ENCODE assay signal across 8 cellular contexts in the genomic region with DNA sequence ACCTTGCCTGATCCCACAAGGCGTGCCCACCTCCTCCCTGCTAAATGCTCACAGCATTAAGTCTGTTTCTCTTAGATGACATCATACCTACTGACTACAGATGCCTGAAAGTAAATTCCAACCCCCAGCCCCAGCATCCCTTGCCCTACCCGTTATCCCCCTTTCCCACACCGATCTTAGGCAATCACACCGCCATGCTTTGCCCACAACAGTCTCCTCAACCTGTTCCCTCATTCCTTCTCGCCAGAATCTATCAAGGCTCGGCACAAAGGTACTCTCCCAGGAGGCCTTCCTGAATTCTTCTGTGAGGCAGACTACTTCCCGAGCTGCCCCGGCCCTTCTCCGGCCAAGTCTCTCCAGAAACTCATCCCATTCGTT. TPM values are rescaled to one million over a fixed set of nuclear protein-coding genes. Genes with fewer than 3 reads are reported as not detected.
A peak's percentile ranks its signal among the peaks of the same experiment; 100 is the strongest.
DNase-seq lines count a peak whose midpoint lies in the region; ATAC-seq and TF ChIP-seq lines count a peak whose summit lies in the region.

No MANE protein-coding gene starts in this region.

- no peak for TF ChIP-seq CTCF in dorsolateral prefrontal cortex (IDR thresholded peaks at IDR 0.05 in 54 of 56, conservative IDR thresholded peaks at IDR 0.05 in 2 of 56; ENCODE audit: low read depth in 1 of 56, partially characterized antibody in 56 of 56)

- H3K27me3 ChIP-seq in dorsolateral prefrontal cortex = no peaks in the 10 kb centered on the region

- ATAC-seq in naive B cell (ENCODE audit: low read depth in 2 of 2) = no peak

- H3K4me1 Mint-ChIP-seq in naive B cell = peaks cover 36 to 41% (median 38%) of the 10 kb centered on the region in 3 donors

- peaks cover 0 to 7% of the 10 kb centered on the region in 2 donors for H3K36me3 Mint-ChIP-seq in naive B cell

- peak overlapping the region; percentile 28 to 96 (median 94) for H3K27ac Mint-ChIP-seq in naive B cell

- no peaks in the 10 kb centered on the region for H3K9me3 Mint-ChIP-seq in naive B cell

- DNase-seq in NCI-H226 (peak; percentile 21), dorsolateral prefrontal cortex (no peak), naive B cell (no peak), NCI-H774 (lab: John Stamatoyannopoulos, UW) (no peak), NCI-H1930 (lab: John Stamatoyannopoulos, UW) (no peak), amygdala (lab: John Stamatoyannopoulos, UW) (no peak), HPDE6-E6E7 (ENCODE audit: extremely low spot score) (no peak)

- intact Hi-C loops in dorsolateral prefrontal cortex (cut with DNase I) = loop anchor here (5.0 to 10.0 kb wide), 4 partner anchors 71 to 459 kb away; partner anchors contain the start of genes ABTB1 (in 1 of the 2), RUVBL1 (in 1 of the 2) and TPRA1 (in 1 of the 2)

- peak overlapping the region; percentile 74 for H3K4me3 ChIP-seq in GM08714 (ENCODE audit: low read length)
- peak overlapping the region; percentile 76 to 100 (median 97) for H3K4me3 ChIP-seq in dorsolateral prefrontal cortex

- peak overlapping the region in 53 of 59 donors; percentile 11 to 96 (median 83) for H3K27ac ChIP-seq in dorsolateral prefrontal cortex

- peak overlapping the region; percentile 90 to 97 (median 95) for H3K4me3 Mint-ChIP-seq in naive B cell

- peaks cover 7 to 8% (median 8%) of the 10 kb centered on the region in 3 donors for H3K27me3 Mint-ChIP-seq in naive B cell

RNA-seq across cellular contexts. Expression of gene SEC61A1, which starts 0.8 kb away (rescaled TPM):
- total RNA-seq in dorsolateral prefrontal cortex = 10 to 100 TPM; 46.8 to 92.6 (median 61.3) TPM
- 100 to 1,000 TPM in 1 of 6 donors, 10 to 100 TPM in 5; 72.7 to 128 (median 79.2) TPM for polyA plus RNA-seq in naive B cell (ENCODE audit: low read depth in 6 of 6)
